23 cellular contexts compared by ENCODE assay signal in genomic region chr19:55046975-55047622, GRCh38. TPM values are rescaled to one million over a fixed set of nuclear protein-coding genes. Genes with fewer than 3 reads are reported as not detected.
DNase-seq lines count a peak whose midpoint lies in the region; ATAC-seq and TF ChIP-seq lines count a peak whose summit lies in the region.
"Had no signal": no experiment of that assay in that cellular context is flagged by ENCODE, and none has a peak within 500 bp of the region (broad histone marks: within the 10 kb centered on the region; RNA-seq: fewer than 3 reads in every experiment).

No MANE protein-coding gene starts in this region.

- H3K36me3 Mint-ChIP-seq in chondrocyte (ENCODE audit: low read depth) = peaks cover 26% of the 10 kb centered on the region
- peaks cover 37 to 59% of the 10 kb centered on the region in 2 donors for H3K36me3 Mint-ChIP-seq in stimulated activated naive B cell treated with anti-CD40 and anti-IgM and Interleukin-4, amounts not matched to agents 10 μg/mL and 1 μg/mL and 100 μg/mL, for 72 hours

- no peak for TF ChIP-seq RAD21 in IMR-90 (IDR thresholded peaks at IDR 0.05; ENCODE audit: low read length)

- peak overlapping the region; percentile 28 for H2AK9ac ChIP-seq in IMR-90 (replicated peaks; ENCODE audit: low read depth, low read length, poor library complexity)

- H2BK5ac ChIP-seq in IMR-90 (ENCODE audit: low read depth, low read length, poor library complexity, severe bottlenecking) = no peak overlapping the region

- no peaks in the 10 kb centered on the region for H3K27me3 Mint-ChIP-seq in chondrocyte (ENCODE audit: low read depth)
- H3K27me3 Mint-ChIP-seq in stimulated activated naive B cell treated with anti-CD40 and anti-IgM and Interleukin-4, amounts not matched to agents 10 μg/mL and 1 μg/mL and 100 μg/mL, for 72 hours = no peaks in the 10 kb centered on the region
- H3K27me3 Mint-ChIP-seq: CD4-positive, alpha-beta T cell; CD8-positive, alpha-beta memory T cell had no signal

- no peak overlapping the region for H3K9ac ChIP-seq in IMR-90 (ENCODE audit: low read depth, low read length)
- H3K9ac ChIP-seq: BLaER1 treated with 17β-estradiol and CSF1 and Interleukin-3, amounts not matched to agents 10 nM and 100 nM; GM23248 had no signal

- H3K27ac ChIP-seq in IMR-90 (ENCODE audit: insufficient read depth, low read length) = no peak overlapping the region
- H3K27ac ChIP-seq: A549; BLaER1 treated with 17β-estradiol and CSF1 and Interleukin-3, amounts not matched to agents 10 nM and 100 nM; GM23248 had no signal

- H3K4me2 ChIP-seq in IMR-90 (ENCODE audit: low read depth, low read length) = no peak overlapping the region
- H3K4me2 ChIP-seq: A549; BLaER1 treated with 17β-estradiol and CSF1 and Interleukin-3, amounts not matched to agents 10 nM and 100 nM had no signal

- H2BK120ac ChIP-seq in IMR-90 (ENCODE audit: low read depth, low read length) = no peak overlapping the region

- H3K4me3 Mint-ChIP-seq in chondrocyte (ENCODE audit: unreplicated experiment) = no peak overlapping the region
- H3K4me3 Mint-ChIP-seq in stimulated activated naive B cell treated with anti-CD40 and anti-IgM and Interleukin-4, amounts not matched to agents 10 μg/mL and 1 μg/mL and 100 μg/mL, for 72 hours = no peak overlapping the region
- H3K4me3 Mint-ChIP-seq: CD14-positive monocyte; CD4-positive, alpha-beta T cell; CD8-positive, alpha-beta memory T cell; HFFc6 had no signal

- no TSS peak for BruUV-seq in IMR-90 (replicated peaks; lab: Mats Ljungman, UMichigan)

- no peaks in the 10 kb centered on the region for H3K9me3 ChIP-seq in IMR-90 (ENCODE audit: control insufficient read depth, insufficient read depth, low read length)
- H3K9me3 ChIP-seq: A549; BE2C; BLaER1 treated with 17β-estradiol and CSF1 and Interleukin-3, amounts not matched to agents 10 nM and 100 nM; HAP-1 had no signal

- no peak overlapping the region for H3K14ac ChIP-seq in IMR-90 (replicated peaks; ENCODE audit: low read depth, low read length)

- no peaks in the 10 kb centered on the region for H3K79me1 ChIP-seq in IMR-90 (ENCODE audit: low read depth in 1 of 2, low read length in 2 of 2)

- no peak overlapping the region for H3K4ac ChIP-seq in IMR-90 (ENCODE audit: low read depth, low read length)

- H3K4me1 ChIP-seq in IMR-90 (ENCODE audit: control insufficient read depth, insufficient read depth, low read length) = no peaks in the 10 kb centered on the region
- H3K4me1 ChIP-seq: A549, BE2C, HAP-1 had no signal

- no peak overlapping the region for H3K18ac ChIP-seq in IMR-90 (ENCODE audit: low read depth, low read length)

- POLR2A ChIA-PET in IMR-90 (lab: Charles Lee; ENCODE audit: unreplicated experiment) = no interaction called here

- CTCF ChIA-PET in IMR-90 (lab: Yijun Ruan, JAX) = no interaction called here

- no peak overlapping the region for H4K91ac ChIP-seq in IMR-90 (ENCODE audit: insufficient read depth, low read depth, low read length)

- no peaks in the 10 kb centered on the region for H3K9me3 Mint-ChIP-seq in chondrocyte (ENCODE audit: low read depth)
- no peaks in the 10 kb centered on the region for H3K9me3 Mint-ChIP-seq in stimulated activated naive B cell treated with anti-CD40 and anti-IgM and Interleukin-4, amounts not matched to agents 10 μg/mL and 1 μg/mL and 100 μg/mL, for 72 hours
- H3K9me3 Mint-ChIP-seq: CD4-positive, alpha-beta T cell had no signal

- no peak overlapping the region for H3K4me3 ChIP-seq in IMR-90 (ENCODE audit: insufficient read depth, low read depth, low read length)
- H3K4me3 ChIP-seq: A549; BLaER1 treated with 17β-estradiol and CSF1 and Interleukin-3, amounts not matched to agents 10 nM and 100 nM; GM23248; HAP-1 had no signal

- H3K27ac Mint-ChIP-seq in chondrocyte (ENCODE audit: unreplicated experiment) = no peak overlapping the region
- H3K27ac Mint-ChIP-seq in stimulated activated naive B cell treated with anti-CD40 and anti-IgM and Interleukin-4, amounts not matched to agents 10 μg/mL and 1 μg/mL and 100 μg/mL, for 72 hours = peak overlapping the region; percentile 43
- H3K27ac Mint-ChIP-seq: CD14-positive monocyte; CD4-positive, alpha-beta T cell; HFFc6 had no signal

- no peaks in the 10 kb centered on the region for H3K27me3 ChIP-seq in IMR-90 (ENCODE audit: control insufficient read depth, insufficient read depth, low read length)
- H3K27me3 ChIP-seq: BE2C had no signal

- no peak overlapping the region for H4K8ac ChIP-seq in IMR-90 (ENCODE audit: low read depth in 2 of 2, low read length in 2 of 2)

- H2BK20ac ChIP-seq in IMR-90 (ENCODE audit: low read depth, low read length) = no peak overlapping the region

- H3K23ac ChIP-seq in IMR-90 (ENCODE audit: low read depth, low read length) = no peak overlapping the region

- no peak overlapping the region for H4K5ac ChIP-seq in IMR-90 (ENCODE audit: low read depth, low read length)

- peaks cover 39% of the 10 kb centered on the region for H3K36me3 ChIP-seq in IMR-90 (ENCODE audit: control insufficient read depth, insufficient read depth, low read length)

- H3K4me1 Mint-ChIP-seq in chondrocyte (ENCODE audit: low read depth) = no peaks in the 10 kb centered on the region
- peaks cover 7 to 8% of the 10 kb centered on the region in 2 donors for H3K4me1 Mint-ChIP-seq in stimulated activated naive B cell treated with anti-CD40 and anti-IgM and Interleukin-4, amounts not matched to agents 10 μg/mL and 1 μg/mL and 100 μg/mL, for 72 hours

- TF ChIP-seq POLR2A in IMR-90 (IDR thresholded peaks at IDR 0.05; ENCODE audit: low read depth, low read length) = no peak

- H3K9me1 ChIP-seq in IMR-90 (ENCODE audit: insufficient read depth, low read length) = peaks cover 4% of the 10 kb centered on the region; the same call in 1 of the 2 replicates

- no peaks in the 10 kb centered on the region for H4K20me1 ChIP-seq in IMR-90 (ENCODE audit: insufficient read depth, low read length)

- dilution Hi-C loops in IMR-90 (cut with HindIII; ENCODE audit: low sequenced_read_pairs, unreplicated experiment) = no loop called here

- in situ Hi-C loops in IMR-90 (cut with MboI; ENCODE audit: low sequenced_read_pairs) = no loop called here

- no peak overlapping the region for H2BK15ac ChIP-seq in IMR-90 (ENCODE audit: low read depth, low read length)

- no peak for DNase-seq in IMR-90
- peak; percentile 79 for DNase-seq in chondrocyte (ENCODE audit: low spot score)
- DNase-seq in stimulated activated naive B cell treated with anti-CD40 and anti-IgM and Interleukin-4, amounts not matched to agents 10 μg/mL and 1 μg/mL and 100 μg/mL, for 72 hours = no peak
- no peak for DNase-seq in DMS153 (lab: John Stamatoyannopoulos, UW)
- no peak for DNase-seq in H4 (ENCODE audit: low spot score)
- DNase-seq: 8988T; ACHN; AML-193; BE2C; CD4-positive, alpha-beta T cell; CD8-positive, alpha-beta memory T cell; DMS 273 treated with DMSO at 0.1 percent for 48 hours; DMS53; DMS79 treated with DMSO at 0.1 percent for 48 hours; GF-D8; GM23248; HFFc6 had no signal

- TF ChIP-seq CTCF in IMR-90 (conservative IDR thresholded peaks at IDR 0.05; ENCODE audit: low read depth, low read length) = no peak
- TF ChIP-seq CTCF in chondrocyte (IDR thresholded peaks at IDR 0.05) = no peak

- H2AFZ ChIP-seq in IMR-90 (replicated peaks; ENCODE audit: low read length, poor library complexity) = no peak overlapping the region
- H2AFZ ChIP-seq: GM23248 had no signal

- no peak overlapping the region for H2AK5ac ChIP-seq in IMR-90 (ENCODE audit: low read depth, low read length)

- intact Hi-C loops in IMR-90 (cut with micrococcal nuclease) = no loop called here

- no peak overlapping the region for H3K56ac ChIP-seq in IMR-90 (ENCODE audit: extremely low read depth, insufficient read depth, low read length)

- 95% methylated on average over 10 of the region's 17 CpGs; no CpG with 5 or more reads in 1 of the 2 experiments for WGBS in IMR-90 (ENCODE audit: extremely low coverage in 2 of 2, insufficient read length in 1 of 2), 2 experiments

- ATAC-seq in IMR-90 (ENCODE audit: low read depth) = no peak
- no peak for ATAC-seq in stimulated activated naive B cell treated with anti-CD40 and anti-IgM and Interleukin-4, amounts not matched to agents 10 μg/mL and 1 μg/mL and 100 μg/mL, for 72 hours (replicated peaks)
- no peak for ATAC-seq in GM21360 (IDR thresholded peaks at IDR 0.05; ENCODE audit: unreplicated experiment)
- ATAC-seq: A549 had no signal

TF ChIP-seq in IMR-90, 13 proteins besides CTCF, POLR2A, EP300 and RAD21:
- no peak for TF ChIP-seq MAFK (IDR thresholded peaks at IDR 0.05; ENCODE audit: low read depth, low read length)
- TF ChIP-seq CEBPB (IDR thresholded peaks at IDR 0.05; ENCODE audit: low read depth, low read length) = no peak
- TF ChIP-seq MAZ (IDR thresholded peaks at IDR 0.05; ENCODE audit: borderline replicate concordance, low read depth, low read length) = no peak
- TF ChIP-seq USF2 (IDR thresholded peaks at IDR 0.05; ENCODE audit: low read depth, low read length) = no peak
- TF ChIP-seq FOS (IDR thresholded peaks at IDR 0.05; ENCODE audit: low read depth, low read length) = no peak
TF ChIP-seq in IMR-90: peak in this region for 0.

RNA-seq across cellular contexts. Expression of gene GP6, which starts 9.0 kb away (rescaled TPM):
- total RNA-seq in IMR-90 (2012; rRNA removed) (not detected in 2 replicates), chondrocyte (0.51 TPM in 1 of 3 replicates, not detected in the others)
- 0.03 TPM in 1 of 2 replicates, not detected in the other for polyA plus RNA-seq in IMR-90 (2012; rRNA removed)
- polyA plus RNA-seq in IMR-90 (2012; cell fraction: cytosol; rRNA removed) = not detected in 2 replicates
- polyA plus RNA-seq in IMR-90 (2012; cell fraction: nucleus; rRNA removed; ENCODE audit: low replicate concordance) = 0.05 and 0.07 TPM in 2 replicates
- total RNA-seq in H4 (2014; rRNA removed; shearing (Covaris generic)) = not detected in 2 replicates
- total RNA-seq: CD8-positive, alpha-beta memory T cell; G401; GM23248; HFFc6 had no signal
- polyA plus RNA-seq: GM23248 had no signal

RNA-seq across cellular contexts. Expression of gene RDH13, which starts 15.8 kb away (rescaled TPM):
- total RNA-seq in IMR-90 (2012; rRNA removed) = 7.5 and 8.3 TPM in 2 replicates
- polyA plus RNA-seq in IMR-90 (2012; rRNA removed) = 6.9 and 7.8 TPM in 2 replicates
- polyA plus RNA-seq in IMR-90 (2012; cell fraction: cytosol; rRNA removed) = 4.2 and 7.7 TPM in 2 replicates
- 14.8 and 17.0 TPM in 2 replicates for polyA plus RNA-seq in IMR-90 (2012; cell fraction: nucleus; rRNA removed; ENCODE audit: low replicate concordance)
- 9.7 to 13.7 TPM (median 11.1 TPM) in 3 replicates for total RNA-seq in chondrocyte
- 18.1 and 43.0 TPM in 2 replicates for total RNA-seq in H4 (2014; rRNA removed; shearing (Covaris generic))

RNA-seq across cellular contexts. Expression of gene EPS8L1, which starts 28.6 kb away (rescaled TPM):
- total RNA-seq in IMR-90 (2012; rRNA removed) (0.90 and 1.9 TPM in 2 replicates), chondrocyte (4.1 to 7.9 TPM (median 6.8 TPM) in 3 replicates)
- polyA plus RNA-seq in IMR-90 (2012; rRNA removed) = 2.9 and 3.1 TPM in 2 replicates
- polyA plus RNA-seq in IMR-90 (2012; cell fraction: cytosol; rRNA removed) = 2.5 and 8.1 TPM in 2 replicates
- 6.8 and 7.4 TPM in 2 replicates for polyA plus RNA-seq in IMR-90 (2012; cell fraction: nucleus; rRNA removed; ENCODE audit: low replicate concordance)
- 2.2 and 4.3 TPM in 2 replicates for total RNA-seq in H4 (2014; rRNA removed; shearing (Covaris generic))
